In genomic region chr2:70974592-70974991, GRCh38 we compare ENCODE assay signal across 1 cellular context.
TF ChIP-seq lines count a peak whose summit lies in the region.

No MANE protein-coding gene starts in this region.

TF ChIP-seq in K562, 482 proteins besides CTCF, POLR2A, EP300 and RAD21:
- TF ChIP-seq GATAD2A (IDR thresholded peaks at IDR 0.05) (no peak), ZFP36 (IDR thresholded peaks at IDR 0.05; ENCODE audit: low read depth, low read length, partially characterized antibody) (no peak), ATF4 (CRISPR knock-in tag; IDR thresholded peaks at IDR 0.05) (no peak), SMARCB1 (IDR thresholded peaks at IDR 0.05; ENCODE audit: insufficient read length, low read depth) (no peak), ZNF584 (CRISPR knock-in tag; IDR thresholded peaks at IDR 0.05; ENCODE audit: low read depth) (no peak)
